ENCODE assay signal across 8 cellular contexts in genomic region chr1:225962440-225962975, GRCh38. TPM values are rescaled to one million over a fixed set of nuclear protein-coding genes. Genes with fewer than 3 reads are reported as not detected.
A peak's percentile ranks its signal among the peaks of the same experiment; 100 is the strongest.
DNase-seq lines count a peak whose midpoint lies in the region; ATAC-seq and TF ChIP-seq lines count a peak whose summit lies in the region.

No MANE protein-coding gene starts in this region.

- H3K27me3 ChIP-seq in adipocyte (replicated peaks; ENCODE audit: control insufficient read depth, insufficient read depth, low read length) (peaks cover 13% of the 10 kb centered on the region), left lung (no peaks in the 10 kb centered on the region)

- H3K9me3 ChIP-seq in adipocyte (ENCODE audit: control insufficient read depth, low read length) (no peaks in the 10 kb centered on the region), left lung (no peaks in the 10 kb centered on the region)

- ATAC-seq in HG02852 (IDR thresholded peaks at IDR 0.05; ENCODE audit: unreplicated experiment), result peak; percentile 72
- peak; percentile 74 for ATAC-seq in left lung

- TF ChIP-seq CTCF in GM12865 (IDR thresholded peaks at IDR 0.05; ENCODE audit: insufficient read depth, low read depth, low read length, missing control alignments) (peak; percentile 89), left lung (IDR thresholded peaks at IDR 0.05) (peak; percentile 40 to 60), RWPE1 (conservative IDR thresholded peaks at IDR 0.05; ENCODE audit: low read depth) (no peak)

- H3K27ac ChIP-seq in left lung, result no peak overlapping the region
- no peak overlapping the region for H3K27ac ChIP-seq in RWPE1

- intact Hi-C loops in left lung (cut with DNase I), result no loop called here

- H3K4me1 ChIP-seq in adipocyte (ENCODE audit: control insufficient read depth, insufficient read depth, low read length) (no peaks in the 10 kb centered on the region), left lung (no peaks in the 10 kb centered on the region)

- POLR2A ChIA-PET in RWPE1 (lab: Yijun Ruan, JAX; ENCODE audit: low non-redundant PET), result no interaction called here

- DNase-seq in GM12865 (ENCODE audit: low read depth) (peak; percentile 73), T follicular helper cell (ENCODE audit: low read depth) (peak; percentile 31), adipocyte (ENCODE audit: low read depth) (peak; percentile 14), left lung (peak in 1 of 2 donors; percentile 86), RWPE1 (ENCODE audit: low spot score) (no peak), SKM-1 (lab: John Stamatoyannopoulos, UW; ENCODE audit: unreplicated experiment) (no peak)
- peak; percentile 22 to 35 for DNase-seq in stimulated activated CD8-positive, alpha-beta memory T cell treated with anti-CD3 and anti-CD28 coated beads, Interleukin-4, amount 100 ng/mL, for 1 hour (ENCODE audit: low read depth in 2 of 2, low spot score in 1 of 2)

- H3K9ac ChIP-seq in adipocyte (ENCODE audit: low read length), result no peak overlapping the region

- no peak overlapping the region for H3K4me3 ChIP-seq in GM12865 (ENCODE audit: low read depth, low read length)
- no peak overlapping the region for H3K4me3 ChIP-seq in adipocyte (ENCODE audit: low read length)
- no peak overlapping the region for H3K4me3 ChIP-seq in left lung

- CTCF ChIA-PET in RWPE1 (lab: Yijun Ruan, JAX), result interaction anchor here (1.0 to 1.6 kb wide), 4 partner anchors 17 to 488 kb away, joined by 3 to 5 read pairs (median 4); no protein-coding TSS in a partner anchor

- no peaks in the 10 kb centered on the region for H3K36me3 ChIP-seq in adipocyte (ENCODE audit: control insufficient read depth, insufficient read depth, low read length, severe bottlenecking)
- no peaks in the 10 kb centered on the region for H3K36me3 ChIP-seq in left lung

RNA-seq across cellular contexts. Expression of gene LEFTY2, which starts 21.5 kb away (rescaled TPM):
- under 1 TPM in 1 of 2 donors, not detected in 1; 0.17 TPM for total RNA-seq in left lung

RNA-seq across cellular contexts. Expression of gene SDE2, which starts 36.6 kb away (rescaled TPM):
- total RNA-seq in left lung, result 10 to 100 TPM; 15.8 to 17.1 TPM

RNA-seq across cellular contexts. Expression of gene PYCR2, which starts 38.5 kb away (rescaled TPM):
- 10 to 100 TPM; 52.7 to 59.8 TPM for total RNA-seq in left lung

Comparison
In these comparisons a context has a peak if more than half of its experiments do, and no peak if none do; other contexts are left out.
1. DNase-seq: peak in GM12865 (single experiment), T follicular helper cell (single experiment), adipocyte (single experiment) and stimulated activated CD8-positive, alpha-beta memory T cell treated with anti-CD3 and anti-CD28 coated beads, Interleukin-4, amount 100 ng/mL, for 1 hour (2 of 2); none in RWPE1 (single experiment) and SKM-1 (single experiment).